In the genomic region with DNA sequence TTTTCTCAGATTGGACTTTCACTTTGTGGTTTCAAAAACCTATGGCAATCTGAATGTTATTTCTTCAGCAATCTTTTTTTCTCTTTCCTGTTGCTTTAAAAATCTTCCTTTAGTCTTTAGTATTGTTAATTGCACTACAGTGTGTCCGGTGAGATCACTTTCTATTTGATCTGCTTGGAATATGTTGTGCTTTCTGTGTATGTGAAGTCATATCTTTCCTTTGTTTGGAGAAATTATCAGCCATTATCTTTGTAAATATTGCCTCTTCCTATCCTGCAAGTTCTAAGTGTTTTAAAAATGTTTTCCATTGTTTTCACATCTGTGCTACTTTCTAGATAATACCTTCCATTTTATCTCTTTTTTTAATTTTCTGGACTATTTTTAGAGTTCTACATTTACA, we compare ENCODE assay signal across 25 cellular contexts.
"Had no signal": no experiment of that assay in that cellular context is flagged by ENCODE, and none has a peak within 500 bp of the region (broad histone marks: within the 10 kb centered on the region; RNA-seq: fewer than 3 reads in every experiment).

No MANE protein-coding gene starts in this region.

- H3K9me3 Mint-ChIP-seq: activated CD4-positive, alpha-beta memory T cell treated with anti-CD3 and anti-CD28 coated beads, Interleukin-2, amount 10 ng/mL, durations not matched to agents 7 days and 5 days; activated CD4-positive, alpha-beta T cell treated with anti-CD3 and anti-CD28 coated beads, Interleukin-2, amount 10 ng/mL, durations not matched to agents 24 days and 14 days; immature natural killer cell; naive thymus-derived CD4-positive, alpha-beta T cell; neural crest cell; stimulated activated memory B cell treated with anti-CD40 and anti-IgM and Interleukin-4, amounts not matched to agents 10 μg/mL and 1 μg/mL and 100 μg/mL, for 72 hours had no signal

- FAIRE-seq: endometrium, small intestine had no signal

- H3K9me3 ChIP-seq: body of pancreas, lower lobe of right lung, stomach, transverse colon, uterus had no signal

- H3K4me1 ChIP-seq: uterus had no signal

- H3K36me3 ChIP-seq: cardiac muscle cell, lower lobe of right lung, stomach, transverse colon, uterus had no signal

- H3K27ac ChIP-seq: body of pancreas, cardiac muscle cell, lower lobe of right lung, stomach, transverse colon, uterus had no signal

- H3K4me3 ChIP-seq: body of pancreas, cardiac muscle cell, lower lobe of right lung, stomach, transverse colon, uterus had no signal

- H3K36me3 Mint-ChIP-seq: immature natural killer cell; naive thymus-derived CD4-positive, alpha-beta T cell; stimulated activated memory B cell treated with anti-CD40 and anti-IgM and Interleukin-4, amounts not matched to agents 10 μg/mL and 1 μg/mL and 100 μg/mL, for 72 hours had no signal

- H3K4me3 Mint-ChIP-seq: activated CD4-positive, alpha-beta memory T cell treated with anti-CD3 and anti-CD28 coated beads, Interleukin-2, amount 10 ng/mL, durations not matched to agents 7 days and 5 days; activated CD4-positive, alpha-beta T cell treated with anti-CD3 and anti-CD28 coated beads, Interleukin-2, amount 10 ng/mL, durations not matched to agents 24 days and 14 days; immature natural killer cell; naive thymus-derived CD4-positive, alpha-beta T cell; neural crest cell; stimulated activated memory B cell treated with anti-CD40 and anti-IgM and Interleukin-4, amounts not matched to agents 10 μg/mL and 1 μg/mL and 100 μg/mL, for 72 hours had no signal

- ATAC-seq: activated CD4-positive, CD25-positive, alpha-beta regulatory T cell treated with anti-CD3 and anti-CD28 coated beads, Interleukin-2, amount 50 U/mL, for 24 hours; body of pancreas; left lobe of liver; lower lobe of right lung; naive thymus-derived CD4-positive, alpha-beta T cell; sciatic nerve; stimulated activated memory B cell treated with anti-CD40 and anti-IgM and Interleukin-4, amounts not matched to agents 10 μg/mL and 1 μg/mL and 100 μg/mL, for 72 hours had no signal

- DNase-seq: activated CD4-positive, alpha-beta memory T cell treated with anti-CD3 and anti-CD28 coated beads, Interleukin-2, amount 10 ng/mL, durations not matched to agents 7 days and 5 days; activated CD4-positive, alpha-beta T cell treated with anti-CD3 and anti-CD28 coated beads, Interleukin-2, amount 10 ng/mL, durations not matched to agents 24 days and 14 days; activated effector memory CD4-positive, alpha-beta T cell treated with anti-CD3 and anti-CD28 coated beads, Interleukin-2, amount 50 U/mL, for 16 hours; activated naive CD4-positive, alpha-beta T cell treated with anti-CD3 and anti-CD28 coated beads, Interleukin-2, amount 50 U/mL, for 16 hours; anterior cingulate cortex; body of pancreas; erythroblast; foreskin fibroblast; immature natural killer cell; lower lobe of right lung; mesendoderm; naive thymus-derived CD4-positive, alpha-beta T cell; posterior cingulate gyrus; small intestine; stimulated activated CD4-positive, alpha-beta T cell treated with anti-CD3 and anti-CD28 coated beads, Interleukin-15, amount 100 ng/mL, for 24 hours; stomach; transverse colon; uterus had no signal
